Comparison of ENCODE assay signal across 8 cellular contexts in genomic region chr11:96464695-96465307, GRCh38.
A peak's percentile ranks its signal among the peaks of the same experiment; 100 is the strongest.
DNase-seq lines count a peak whose midpoint lies in the region; ATAC-seq and TF ChIP-seq lines count a peak whose summit lies in the region.

No MANE protein-coding gene starts in this region.

- H3K9me3 ChIP-seq in esophagus squamous epithelium (no peaks in the 10 kb centered on the region), neural cell (ENCODE audit: low read length) (no peaks in the 10 kb centered on the region)

- H3K9ac ChIP-seq in neural cell (ENCODE audit: low read length): no peak overlapping the region

- no peak overlapping the region for H3K4me3 Mint-ChIP-seq in T-helper 2 cell treated with Interferon-gamma antibody and Interleukin-4, amounts not matched to agents 5 μg/mL and 100 μg/mL, for 36 hours

- intact Hi-C loops in esophagus squamous epithelium (cut with DNase I): no loop called here

- H3K9me2 ChIP-seq in neural cell (ENCODE audit: insufficient read depth, low read length): no peaks in the 10 kb centered on the region

- DNase-seq in NCI-H1417 treated with DMSO at 0.1 percent for 48 hours (lab: John Stamatoyannopoulos, UW) (peak; percentile 86), esophagus squamous epithelium (lab: John Stamatoyannopoulos, UW) (no peak)
- no peak for DNase-seq in T-helper 2 cell treated with Interferon-gamma antibody and Interleukin-4, amounts not matched to agents 5 μg/mL and 100 μg/mL, for 36 hours (ENCODE audit: low spot score)

- WGBS in esophagus squamous epithelium, 2 donors: 11 to 13% methylated on average over 7 of the region's 7 CpGs

- TF ChIP-seq CTCF in C4-2B (conservative IDR thresholded peaks at IDR 0.05) (peak; percentile 55), esophagus squamous epithelium (IDR thresholded peaks at IDR 0.05) (peak; percentile 52 to 71 (median 61)), neural cell (IDR thresholded peaks at IDR 0.05; ENCODE audit: poor library complexity, severe bottlenecking) (peak; percentile 84)

- TF ChIP-seq RAD21 in neural cell (conservative IDR thresholded peaks at IDR 0.05): peak; percentile 90

- no peaks in the 10 kb centered on the region for H3F3A ChIP-seq in neural cell (ENCODE audit: insufficient read depth, low read length, poor library complexity, severe bottlenecking)

- no peak overlapping the region for H3K4me2 ChIP-seq in neural cell (ENCODE audit: low read length)

- peaks cover 3% of the 10 kb centered on the region for H3K4me1 Mint-ChIP-seq in T-helper 2 cell treated with Interferon-gamma antibody and Interleukin-4, amounts not matched to agents 5 μg/mL and 100 μg/mL, for 36 hours (ENCODE audit: low read depth)

- H3K27me3 Mint-ChIP-seq in T-helper 2 cell treated with Interferon-gamma antibody and Interleukin-4, amounts not matched to agents 5 μg/mL and 100 μg/mL, for 36 hours (ENCODE audit: low read depth): peaks cover 4% of the 10 kb centered on the region

- no peak overlapping the region for H3K27ac ChIP-seq in C4-2B
- H3K27ac ChIP-seq in esophagus squamous epithelium: no peak overlapping the region
- no peak overlapping the region for H3K27ac ChIP-seq in neural cell (ENCODE audit: low read length)

- TF ChIP-seq EP300 in neural cell (conservative IDR thresholded peaks at IDR 0.05; ENCODE audit: poor library complexity, severe bottlenecking): no peak

- peaks cover 0 to 10% (median 0%) of the 10 kb centered on the region in 3 donors for H3K4me1 ChIP-seq in esophagus squamous epithelium

- H4K20me1 ChIP-seq in neural cell (ENCODE audit: insufficient read depth): no peaks in the 10 kb centered on the region

- peak; percentile 85 for ATAC-seq in GM18511 (IDR thresholded peaks at IDR 0.05; ENCODE audit: unreplicated experiment)
- peak; percentile 92 for ATAC-seq in HG02885 (IDR thresholded peaks at IDR 0.05; ENCODE audit: poor library complexity, unreplicated experiment)
- ATAC-seq in SK-N-SH treated with all-trans-retinoic acid at 6 μM for 48 hours: peak; percentile 97

- H3K36me3 ChIP-seq in esophagus squamous epithelium: no peaks in the 10 kb centered on the region
- H3K36me3 ChIP-seq in neural cell (ENCODE audit: insufficient read depth, low read length): no peaks in the 10 kb centered on the region

- no peak overlapping the region for H2AFZ ChIP-seq in neural cell (ENCODE audit: low read depth, low read length)

- H3K27me3 ChIP-seq in esophagus squamous epithelium: peaks cover 0 to 17% (median 0%) of the 10 kb centered on the region in 4 donors
- H3K27me3 ChIP-seq in neural cell (ENCODE audit: insufficient read depth, low read depth, low read length): no peaks in the 10 kb centered on the region

- no peaks in the 10 kb centered on the region for H3K79me2 ChIP-seq in neural cell (replicated peaks; ENCODE audit: insufficient read depth, low read length)

- H3K4me3 ChIP-seq in esophagus squamous epithelium (no peak overlapping the region), neural cell (ENCODE audit: low read length) (no peak overlapping the region)

- no peaks in the 10 kb centered on the region for H3K9me3 Mint-ChIP-seq in T-helper 2 cell treated with Interferon-gamma antibody and Interleukin-4, amounts not matched to agents 5 μg/mL and 100 μg/mL, for 36 hours

- H3K27ac Mint-ChIP-seq in T-helper 2 cell treated with Interferon-gamma antibody and Interleukin-4, amounts not matched to agents 5 μg/mL and 100 μg/mL, for 36 hours: no peak overlapping the region

- no peak for TF ChIP-seq POLR2A in esophagus squamous epithelium (IDR thresholded peaks at IDR 0.05)

- no peaks in the 10 kb centered on the region for H3K36me3 Mint-ChIP-seq in T-helper 2 cell treated with Interferon-gamma antibody and Interleukin-4, amounts not matched to agents 5 μg/mL and 100 μg/mL, for 36 hours (ENCODE audit: low read depth)

TF ChIP-seq in SK-N-SH treated with all-trans-retinoic acid at 6 μM for 48 hours, 23 proteins besides CTCF, POLR2A, EP300 and RAD21 (continues in another document):
- TF ChIP-seq CSRNP3 (CRISPR knock-in tag; IDR thresholded peaks at IDR 0.05): no peak
- no peak for TF ChIP-seq TSHZ2 (CRISPR knock-in tag; IDR thresholded peaks at IDR 0.05)
- no peak for TF ChIP-seq OSR1 (CRISPR knock-in tag; IDR thresholded peaks at IDR 0.05)
- no peak for TF ChIP-seq ZFP3 (CRISPR knock-in tag; IDR thresholded peaks at IDR 0.05)
- TF ChIP-seq GLIS3 (CRISPR knock-in tag; IDR thresholded peaks at IDR 0.05): no peak
- TF ChIP-seq ISL1 (CRISPR knock-in tag; IDR thresholded peaks at IDR 0.05): no peak

TF ChIP-seq in neural cell, 6 proteins besides CTCF, POLR2A, EP300 and RAD21:
- TF ChIP-seq POLR2AphosphoS5 (IDR thresholded peaks at IDR 0.05) (no peak), SMC3 (conservative IDR thresholded peaks at IDR 0.05; ENCODE audit: poor library complexity) (peak; percentile 84), MXI1 (conservative IDR thresholded peaks at IDR 0.05; ENCODE audit: poor library complexity, severe bottlenecking) (no peak)
